ENCODE assay signal across 19 cellular contexts in genomic region chr19:46730187-46730586, GRCh38. TPM values are rescaled to one million over a fixed set of nuclear protein-coding genes. Genes with fewer than 3 reads are reported as not detected.
DNase-seq lines count a peak whose midpoint lies in the region; ATAC-seq, FAIRE-seq and TF ChIP-seq lines count a peak whose summit lies in the region.
"Had no signal": no experiment of that assay in that cellular context is flagged by ENCODE, and none has a peak within 500 bp of the region (broad histone marks: within the 10 kb centered on the region; RNA-seq: fewer than 3 reads in every experiment).

No MANE protein-coding gene starts in this region.

- peaks cover 51% of the 10 kb centered on the region for H3K4me1 ChIP-seq in left ventricle myocardium inferior
- H3K4me1 ChIP-seq in GM23338 (ENCODE audit: insufficient read depth) = no peaks in the 10 kb centered on the region
- peaks cover 46% of the 10 kb centered on the region for H3K4me1 ChIP-seq in astrocyte (ENCODE audit: insufficient read depth, low read length)
- H3K4me1 ChIP-seq in smooth muscle cell (ENCODE audit: low read depth) = no peaks in the 10 kb centered on the region
- no peaks in the 10 kb centered on the region for H3K4me1 ChIP-seq in mucosa of descending colon (ENCODE audit: low read depth)
- H3K4me1 ChIP-seq in upper lobe of left lung = peaks cover 40 to 60% (median 44%) of the 10 kb centered on the region in 4 donors

- no peak for ATAC-seq in Right ventricle myocardium inferior
- no peak for ATAC-seq in GM23338
- ATAC-seq in mucosa of descending colon = no peak
- ATAC-seq in upper lobe of left lung (ENCODE audit: low FRiP score in 2 of 2) = no peak

- TF ChIP-seq CTCF in left ventricle myocardium inferior (IDR thresholded peaks at IDR 0.05; ENCODE audit: borderline replicate concordance) (no peak), GM23338 (conservative IDR thresholded peaks at IDR 0.05; ENCODE audit: low read depth in 2 of 2) (no peak), astrocyte (IDR thresholded peaks at IDR 0.05; ENCODE audit: insufficient read depth, low read depth, low read length) (no peak), smooth muscle cell (IDR thresholded peaks at IDR 0.05; ENCODE audit: borderline replicate concordance, insufficient read depth, poor library complexity, severe bottlenecking) (no peak), mucosa of descending colon (IDR thresholded peaks at IDR 0.05) (no peak), upper lobe of left lung (IDR thresholded peaks at IDR 0.05) (no peak)

- H3K27me3 ChIP-seq in left ventricle myocardium inferior (ENCODE audit: low read depth) (no peaks in the 10 kb centered on the region), GM23338 (ENCODE audit: insufficient read depth) (no peaks in the 10 kb centered on the region), astrocyte (ENCODE audit: insufficient read depth, low read length) (no peaks in the 10 kb centered on the region), smooth muscle cell (ENCODE audit: low read depth) (no peaks in the 10 kb centered on the region), upper lobe of left lung (no peaks in the 10 kb centered on the region)
- H3K27me3 ChIP-seq: SJSA1 had no signal

- H3K4me3 ChIP-seq in left ventricle myocardium inferior (no peak overlapping the region), GM23338 (no peak overlapping the region), astrocyte (ENCODE audit: insufficient read depth, low read depth, low read length) (no peak overlapping the region), smooth muscle cell (no peak overlapping the region), mucosa of descending colon (no peak overlapping the region), upper lobe of left lung (no peak overlapping the region)
- H3K4me3 ChIP-seq: SJSA1 had no signal

- 98% methylated on average over 9 of the region's 9 CpGs for WGBS in smooth muscle cell (ENCODE audit: low lambda C conversion rate)
- WGBS in upper lobe of left lung, 2 donors = 97 to 98% methylated on average over 6 to 9 of the region's 9 CpGs

- no peak overlapping the region for H3K4me2 ChIP-seq in GM23338
- peak overlapping the region; percentile 80 for H3K4me2 ChIP-seq in astrocyte (ENCODE audit: low read length)
- H3K4me2 ChIP-seq in smooth muscle cell = no peak overlapping the region

- H3K4me1 Mint-ChIP-seq in GM23338 (peaks cover 21% of the 10 kb centered on the region), astrocyte (ENCODE audit: low read depth, unreplicated experiment) (peaks cover 55% of the 10 kb centered on the region)

- peak overlapping the region; percentile 79; the same call in 1 of the 2 replicates for H3K27ac Mint-ChIP-seq in GM23338
- H3K27ac Mint-ChIP-seq in astrocyte (ENCODE audit: unreplicated experiment) = no peak overlapping the region

- H3K9me3 Mint-ChIP-seq in GM23338 = peaks cover 3% of the 10 kb centered on the region; the same call in 1 of the 3 replicates
- H3K9me3 Mint-ChIP-seq in astrocyte (ENCODE audit: unreplicated experiment) = no peaks in the 10 kb centered on the region
- H3K9me3 Mint-ChIP-seq: H9, IgD-negative memory B cell had no signal

- TF ChIP-seq POLR2A in upper lobe of left lung (IDR thresholded peaks at IDR 0.05) = no peak

- H2AFZ ChIP-seq in GM23338 (no peak overlapping the region), astrocyte (ENCODE audit: low read depth, low read length) (no peak overlapping the region), smooth muscle cell (ENCODE audit: low read depth) (no peak overlapping the region)

- H4K20me1 ChIP-seq in GM23338 (replicated peaks; ENCODE audit: insufficient read depth) (peaks cover 20% of the 10 kb centered on the region), astrocyte (ENCODE audit: insufficient read depth, low read length) (peaks cover 91% of the 10 kb centered on the region), smooth muscle cell (ENCODE audit: low read depth) (peaks cover 96% of the 10 kb centered on the region)

- H3K79me2 ChIP-seq in GM23338 (replicated peaks; ENCODE audit: insufficient read depth) (peaks cover 31% of the 10 kb centered on the region), astrocyte (ENCODE audit: insufficient read depth, low read length) (peaks cover 77% of the 10 kb centered on the region), smooth muscle cell (ENCODE audit: low read depth) (peaks cover 16% of the 10 kb centered on the region)

- peaks cover 10% of the 10 kb centered on the region for H3K27me3 Mint-ChIP-seq in GM23338 (ENCODE audit: insufficient read depth, low read depth, poor library complexity)
- H3K27me3 Mint-ChIP-seq in astrocyte (ENCODE audit: low read depth, unreplicated experiment) = no peaks in the 10 kb centered on the region
- H3K27me3 Mint-ChIP-seq: IgD-negative memory B cell had no signal

- H3K4me3 Mint-ChIP-seq in GM23338 = no peak overlapping the region
- no peak overlapping the region for H3K4me3 Mint-ChIP-seq in astrocyte (ENCODE audit: unreplicated experiment)
- H3K4me3 Mint-ChIP-seq: IgD-negative memory B cell had no signal

- no peak for TF ChIP-seq EP300 in upper lobe of left lung (IDR thresholded peaks at IDR 0.05)

- H3K36me3 Mint-ChIP-seq in GM23338 (ENCODE audit: low read depth) (peaks cover 81% of the 10 kb centered on the region), astrocyte (ENCODE audit: low read depth, unreplicated experiment) (peaks cover 16% of the 10 kb centered on the region)

- H3F3A ChIP-seq in GM23338 (replicated peaks; ENCODE audit: low read depth) (peaks cover 3% of the 10 kb centered on the region; the same call in 1 of the 2 replicates), smooth muscle cell (ENCODE audit: low read depth) (peaks cover 10% of the 10 kb centered on the region)

- DNase-seq in Right ventricle myocardium inferior (ENCODE audit: missing footprints) (peak; percentile 16), left ventricle myocardium inferior (no peak), GM23338 (ENCODE audit: low spot score) (no peak), astrocyte (ENCODE audit: low read depth) (no peak), smooth muscle cell (lab: John Stamatoyannopoulos, UW; ENCODE audit: unreplicated experiment) (no peak), NCI-H1092 treated with DMSO at 0.1 percent for 48 hours (lab: John Stamatoyannopoulos, UW) (no peak), mucosa of descending colon (no peak), upper lobe of left lung (no peak)
- DNase-seq: DMS79, H9, MM.1S, NCI-H1092, NCI-H146, NCI-H2081, NCI-H2171 treated with DMSO at 0.1 percent for 48 hours, NCI-H446 treated with DMSO at 0.1 percent for 48 hours had no signal

- H3K9me3 ChIP-seq in left ventricle myocardium inferior (replicated peaks) (no peaks in the 10 kb centered on the region), astrocyte (ENCODE audit: insufficient read depth, low read depth, low read length) (no peaks in the 10 kb centered on the region), smooth muscle cell (replicated peaks; ENCODE audit: low read depth) (no peaks in the 10 kb centered on the region), mucosa of descending colon (no peaks in the 10 kb centered on the region), upper lobe of left lung (no peaks in the 10 kb centered on the region)
- H3K9me3 ChIP-seq: SJSA1 had no signal

- H3K27ac ChIP-seq in left ventricle myocardium inferior (replicated peaks) (no peak overlapping the region), GM23338 (ENCODE audit: low read depth) (no peak overlapping the region), astrocyte (ENCODE audit: low read depth, low read length) (peak overlapping the region; percentile 65), smooth muscle cell (ENCODE audit: low read depth) (peak overlapping the region; percentile 57), upper lobe of left lung (no peak overlapping the region)

- H3K9ac ChIP-seq in astrocyte (ENCODE audit: low read length) (peak overlapping the region; percentile 55), smooth muscle cell (ENCODE audit: low read depth) (no peak overlapping the region)

- H3K9me2 ChIP-seq in GM23338 (ENCODE audit: insufficient read depth) = no peaks in the 10 kb centered on the region

- H3K36me3 ChIP-seq in left ventricle myocardium inferior = peaks cover 96% of the 10 kb centered on the region
- H3K36me3 ChIP-seq in GM23338 (ENCODE audit: insufficient read depth) = peaks cover 29% of the 10 kb centered on the region
- H3K36me3 ChIP-seq in astrocyte (ENCODE audit: insufficient read depth, low read length) = peaks cover 16% of the 10 kb centered on the region
- H3K36me3 ChIP-seq in smooth muscle cell (ENCODE audit: low read depth) = no peaks in the 10 kb centered on the region
- H3K36me3 ChIP-seq in mucosa of descending colon (ENCODE audit: low read depth) = peaks cover 15% of the 10 kb centered on the region
- H3K36me3 ChIP-seq in upper lobe of left lung = peaks cover 37 to 98% (median 80%) of the 10 kb centered on the region in 4 donors

- no peak for FAIRE-seq in astrocyte (lab: Jason Lieb, UNC)
- FAIRE-seq: HTR-8/SVneo had no signal

- intact Hi-C loops in Right ventricle myocardium inferior (cut with DNase I) (no loop called here), left ventricle myocardium inferior (cut with micrococcal nuclease) (no loop called here), mucosa of descending colon (cut with DNase I, micrococcal nuclease) (no loop called here)

RNA-seq across cellular contexts. Expression of gene PRKD2, which starts 13.3 kb away (rescaled TPM):
- 9.6 TPM for total RNA-seq in Right ventricle myocardium inferior
- 7.9 TPM for total RNA-seq in left ventricle myocardium inferior
- 66.6 and 68.0 TPM in 2 replicates for total RNA-seq in GM23338 (2014; rRNA removed; shearing (Covaris generic))
- polyA plus RNA-seq in GM23338 (2016; fragmentation: Nextera tagmentation; extraction: Ambion mirVana) = 53.8 and 53.9 TPM in 2 replicates
- total RNA-seq in astrocyte = 45.8 and 54.6 TPM in 2 replicates
- total RNA-seq in smooth muscle cell = 8.6 and 24.2 TPM in 2 replicates
- 34.6 and 45.9 TPM in 2 replicates for polyA plus RNA-seq in smooth muscle cell
- total RNA-seq in mucosa of descending colon = 10 to 100 TPM; 52.5 to 70.5 (median 62.9) TPM
- 10 to 100 TPM; 25.2 to 65.4 (median 50.3) TPM for total RNA-seq in upper lobe of left lung

RNA-seq across cellular contexts. Expression of gene FKRP, which starts 15.7 kb away (rescaled TPM):
- 16.2 TPM for total RNA-seq in Right ventricle myocardium inferior
- total RNA-seq in left ventricle myocardium inferior = 15.6 TPM
- total RNA-seq in GM23338 (2014; rRNA removed; shearing (Covaris generic)) = 25.5 and 31.9 TPM in 2 replicates
- 8.9 and 11.5 TPM in 2 replicates for polyA plus RNA-seq in GM23338 (2016; fragmentation: Nextera tagmentation; extraction: Ambion mirVana)
- total RNA-seq in astrocyte = 25.1 and 28.1 TPM in 2 replicates
- total RNA-seq in smooth muscle cell = 13.8 and 35.2 TPM in 2 replicates
- 18.9 and 27.2 TPM in 2 replicates for polyA plus RNA-seq in smooth muscle cell
- 10 to 100 TPM; 10.7 to 19.8 (median 10.9) TPM for total RNA-seq in mucosa of descending colon
- 10 to 100 TPM; 16.6 to 26.2 (median 19.3) TPM for total RNA-seq in upper lobe of left lung

RNA-seq across cellular contexts. Expression of gene STRN4, which starts 16.1 kb away (rescaled TPM):
- total RNA-seq in Right ventricle myocardium inferior = 51.4 TPM
- 52.7 TPM for total RNA-seq in left ventricle myocardium inferior
- total RNA-seq in GM23338 (2014; rRNA removed; shearing (Covaris generic)) = 131 and 140 TPM in 2 replicates
- polyA plus RNA-seq in GM23338 (2016; fragmentation: Nextera tagmentation; extraction: Ambion mirVana) = 58.0 and 62.1 TPM in 2 replicates
- 75.0 and 80.8 TPM in 2 replicates for total RNA-seq in astrocyte
- total RNA-seq in smooth muscle cell = 47.1 and 55.7 TPM in 2 replicates
- 69.1 and 72.1 TPM in 2 replicates for polyA plus RNA-seq in smooth muscle cell
- total RNA-seq in mucosa of descending colon = 10 to 100 TPM; 68.3 to 79.2 (median 73.7) TPM
- total RNA-seq in upper lobe of left lung = 100 to 1,000 TPM in 2 of 6 donors, 10 to 100 TPM in 4; 59.8 to 168 (median 83.7) TPM

RNA-seq across cellular contexts. Expression of gene SLC1A5, which starts 58.2 kb away (rescaled TPM):
- total RNA-seq in Right ventricle myocardium inferior = 10.1 TPM
- total RNA-seq in left ventricle myocardium inferior = 5.9 TPM
- total RNA-seq in GM23338 (2014; rRNA removed; shearing (Covaris generic)) = 249 and 272 TPM in 2 replicates
- 103 and 109 TPM in 2 replicates for polyA plus RNA-seq in GM23338 (2016; fragmentation: Nextera tagmentation; extraction: Ambion mirVana)
- total RNA-seq in astrocyte = 233 and 270 TPM in 2 replicates
- 101 TPM in 2 replicates for total RNA-seq in smooth muscle cell
- 224 and 231 TPM in 2 replicates for polyA plus RNA-seq in smooth muscle cell
- 100 to 1,000 TPM in 1 of 3 donors, 10 to 100 TPM in 2; 54.7 to 101 (median 89.2) TPM for total RNA-seq in mucosa of descending colon
- total RNA-seq in upper lobe of left lung = 100 to 1,000 TPM in 2 of 6 donors, 10 to 100 TPM in 4; 52.4 to 147 (median 83.9) TPM

Comparison
In these comparisons a context has a peak if more than half of its experiments do, and no peak if none do; other contexts are left out.
1. H3K27ac ChIP-seq: peak in astrocyte (single experiment) and smooth muscle cell (single experiment); none in left ventricle myocardium inferior (single experiment), GM23338 (single experiment) and upper lobe of left lung (0 of 4).